18 cellular contexts compared by ENCODE assay signal in the genomic region with DNA sequence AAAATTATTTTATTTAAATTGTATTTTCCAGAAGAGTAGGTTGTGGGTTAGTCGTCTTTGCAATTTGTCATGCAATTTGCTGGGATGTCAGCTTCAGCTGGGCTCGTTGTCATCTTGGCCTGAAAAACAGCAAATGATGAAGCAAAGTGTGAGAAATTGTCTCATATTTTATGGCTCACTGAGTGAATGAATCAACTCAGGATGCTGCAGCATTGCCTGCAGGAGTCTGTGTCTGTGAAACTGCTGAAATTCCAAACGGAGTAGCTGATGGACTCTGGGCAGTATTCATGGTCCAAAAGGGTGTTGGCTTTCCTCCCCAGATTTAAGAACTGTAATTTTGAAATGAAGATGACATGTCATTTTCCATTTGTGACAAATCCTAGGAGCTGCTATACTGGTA. TPM values are rescaled to one million over a fixed set of nuclear protein-coding genes. Genes with fewer than 3 reads are reported as not detected.
DNase-seq lines count a peak whose midpoint lies in the region; ATAC-seq and TF ChIP-seq lines count a peak whose summit lies in the region.
"Had no signal": no experiment of that assay in that cellular context is flagged by ENCODE, and none has a peak within 500 bp of the region (broad histone marks: within the 10 kb centered on the region; RNA-seq: fewer than 3 reads in every experiment).

No MANE protein-coding gene starts in this region.

- intact Hi-C loops in OCI-LY7 (cut with micrococcal nuclease; ENCODE audit: unreplicated experiment) = no loop called here

- POLR2A ChIA-PET in SK-N-SH (lab: Yijun Ruan, JAX) (no interaction called here), OCI-LY7 (lab: Charles Lee) (no interaction called here)

- H3K27me3 ChIP-seq in SK-N-SH (ENCODE audit: insufficient read depth) = peaks cover 15% of the 10 kb centered on the region; the same call in 1 of the 2 replicates
- no peaks in the 10 kb centered on the region for H3K27me3 ChIP-seq in skeletal muscle satellite cell (ENCODE audit: control insufficient read depth, insufficient read depth, low read length)
- H3K27me3 ChIP-seq: body of pancreas, SJSA1 had no signal

- ATAC-seq in SK-N-SH treated with all-trans-retinoic acid at 6 μM for 48 hours = 0 out of 3 replicates have a peak, but pooled peaks have one; percentile 34
- no peak for ATAC-seq in GM19395 (IDR thresholded peaks at IDR 0.05; ENCODE audit: unreplicated experiment)
- no peak for ATAC-seq in HG02973 (IDR thresholded peaks at IDR 0.05; ENCODE audit: unreplicated experiment)
- ATAC-seq: body of pancreas, GM23338, HepG2 had no signal

- no peaks in the 10 kb centered on the region; a peak in 1 of 4 replicates for H3K4me1 ChIP-seq in SK-N-SH (ENCODE audit: control insufficient read depth in 1 of 2, insufficient read depth in 2 of 2, low read depth in 1 of 2, low read length in 1 of 2)
- peaks cover 34% of the 10 kb centered on the region for H3K4me1 ChIP-seq in skeletal muscle satellite cell (ENCODE audit: control insufficient read depth, insufficient read depth, low read length)
- H3K4me1 ChIP-seq in OCI-LY7 (ENCODE audit: insufficient read depth, low read length, poor library complexity, severe bottlenecking) = no peaks in the 10 kb centered on the region

- H3K9me3 ChIP-seq in SK-N-SH (no peaks in the 10 kb centered on the region), skeletal muscle satellite cell (replicated peaks; ENCODE audit: low read length) (no peaks in the 10 kb centered on the region), OCI-LY7 (ENCODE audit: low read length) (no peaks in the 10 kb centered on the region)
- H3K9me3 ChIP-seq: body of pancreas, SJSA1 had no signal

- H3K79me2 ChIP-seq in SK-N-SH (ENCODE audit: insufficient read depth) (no peaks in the 10 kb centered on the region), OCI-LY7 (ENCODE audit: insufficient read depth, low read depth, low read length) (no peaks in the 10 kb centered on the region)

- TF ChIP-seq CTCF in SK-N-SH (IDR thresholded peaks at IDR 0.05) (no peak), foreskin fibroblast (IDR thresholded peaks at IDR 0.05; ENCODE audit: low read depth, low read length) (no peak), OCI-LY7 (conservative IDR thresholded peaks at IDR 0.05; ENCODE audit: low read length) (no peak)

- H3K9ac ChIP-seq in SK-N-SH = no peak overlapping the region
- peak overlapping the region; percentile 4 for H3K9ac ChIP-seq in skeletal muscle satellite cell (ENCODE audit: low read depth, low read length)

- no peak overlapping the region for H2AFZ ChIP-seq in SK-N-SH (ENCODE audit: low read depth)
- no peak overlapping the region for H2AFZ ChIP-seq in OCI-LY7 (ENCODE audit: low read length)
- H2AFZ ChIP-seq: GM23338 had no signal

- H3K36me3 ChIP-seq in SK-N-SH (replicated peaks in 1 of 2; ENCODE audit: control insufficient read depth in 1 of 2, insufficient read depth in 2 of 2, low read length in 1 of 2) (no peaks in the 10 kb centered on the region), skeletal muscle satellite cell (ENCODE audit: insufficient read depth, low read length) (no peaks in the 10 kb centered on the region), OCI-LY7 (ENCODE audit: insufficient read depth, low read length) (no peaks in the 10 kb centered on the region)
- H3K36me3 ChIP-seq: SJSA1 had no signal

- H4K20me1 ChIP-seq in SK-N-SH (ENCODE audit: insufficient read depth) (no peaks in the 10 kb centered on the region), OCI-LY7 (ENCODE audit: insufficient read depth, low read length) (no peaks in the 10 kb centered on the region)

- H3K27ac ChIP-seq in SK-N-SH (ENCODE audit: low read depth in 2 of 2, low read length in 1 of 2) = no peak overlapping the region
- H3K27ac ChIP-seq in OCI-LY7 (ENCODE audit: low read depth, low read length, poor library complexity, severe bottlenecking) = no peak overlapping the region
- H3K27ac ChIP-seq: SJSA1 had no signal

- no peak for DNase-seq in SK-N-SH
- peak; percentile 64 for DNase-seq in amniotic epithelial cell (ENCODE audit: low read depth)
- peak; percentile 55 to 77 for DNase-seq in foreskin fibroblast
- no peak for DNase-seq in OCI-LY7 (ENCODE audit: low spot score)
- DNase-seq: 8988T; activated gamma-delta T cell; body of pancreas; CD8-positive, alpha-beta memory T cell; effector CD4-positive, alpha-beta T cell; NCI-H1092 treated with DMSO at 0.1 percent for 48 hours; stimulated activated CD4-positive, alpha-beta T cell treated with anti-CD3 and anti-CD28 coated beads, Interleukin-4, amount 100 ng/mL, for 24 hours had no signal

- H3K4me3 ChIP-seq in SK-N-SH (ENCODE audit: low read depth in 2 of 2, low read length in 1 of 2) (no peak overlapping the region), foreskin fibroblast (ENCODE audit: low read depth in 1 of 2, low read length in 2 of 2) (no peak overlapping the region), skeletal muscle satellite cell (ENCODE audit: low read length) (no peak overlapping the region), OCI-LY7 (ENCODE audit: low read depth, low read length, poor library complexity, severe bottlenecking) (no peak overlapping the region)
- H3K4me3 ChIP-seq: body of pancreas, GM23338, SJSA1 had no signal

- 7% methylated on average over 3 of the region's 3 CpGs for WGBS in SK-N-SH (ENCODE audit: low lambda C conversion rate)

- no peak for TF ChIP-seq RAD21 in SK-N-SH (IDR thresholded peaks at IDR 0.05; ENCODE audit: low read length)

- H3K9me2 ChIP-seq in SK-N-SH (no peaks in the 10 kb centered on the region), OCI-LY7 (ENCODE audit: insufficient read depth, low read length) (no peaks in the 10 kb centered on the region)

- H3K4me2 ChIP-seq in SK-N-SH (no peak overlapping the region), skeletal muscle satellite cell (ENCODE audit: low read length) (no peak overlapping the region), OCI-LY7 (ENCODE audit: low read length) (no peak overlapping the region)
- H3K4me2 ChIP-seq: GM23338 had no signal

- BruUV-seq in OCI-LY7 (replicated peaks; lab: Mats Ljungman, UMichigan) = no TSS peak

- CTCF ChIA-PET in SK-N-SH (lab: Yijun Ruan, JAX) (no interaction called here), OCI-LY7 (lab: Charles Lee; ENCODE audit: unreplicated experiment) (no interaction called here)

- H3F3A ChIP-seq in SK-N-SH (replicated peaks; ENCODE audit: insufficient read depth) = peaks cover 8% of the 10 kb centered on the region

- no peak for TF ChIP-seq EP300 in SK-N-SH (IDR thresholded peaks at IDR 0.05; ENCODE audit: borderline replicate concordance in 1 of 2, low read depth in 1 of 2, low read length in 1 of 2)

TF ChIP-seq in SK-N-SH treated with all-trans-retinoic acid at 6 μM for 48 hours, 23 proteins besides CTCF, POLR2A, EP300 and RAD21:
- no peak for TF ChIP-seq ZNF70 (CRISPR knock-in tag; IDR thresholded peaks at IDR 0.05)

TF ChIP-seq in SK-N-SH, 30 proteins besides CTCF, POLR2A, EP300 and RAD21 (continues in another document):
- TF ChIP-seq SIN3A (IDR thresholded peaks at IDR 0.05; ENCODE audit: borderline replicate concordance, low read depth, low read length) (no peak), EZH2phosphoT487 (IDR thresholded peaks at IDR 0.05; ENCODE audit: borderline replicate concordance, low read depth) (no peak), NFIC (IDR thresholded peaks at IDR 0.05; ENCODE audit: borderline replicate concordance) (no peak), RFX5 (IDR thresholded peaks at IDR 0.05; ENCODE audit: low read length) (no peak), TCF12 (IDR thresholded peaks at IDR 0.05) (no peak), POLR2AphosphoS5 (IDR thresholded peaks at IDR 0.05; ENCODE audit: low read depth, low read length) (no peak), ELF1 (IDR thresholded peaks at IDR 0.05) (no peak), FOXJ3 (CRISPR knock-in tag; IDR thresholded peaks at IDR 0.05) (no peak)
- TF ChIP-seq, protein P1, sequence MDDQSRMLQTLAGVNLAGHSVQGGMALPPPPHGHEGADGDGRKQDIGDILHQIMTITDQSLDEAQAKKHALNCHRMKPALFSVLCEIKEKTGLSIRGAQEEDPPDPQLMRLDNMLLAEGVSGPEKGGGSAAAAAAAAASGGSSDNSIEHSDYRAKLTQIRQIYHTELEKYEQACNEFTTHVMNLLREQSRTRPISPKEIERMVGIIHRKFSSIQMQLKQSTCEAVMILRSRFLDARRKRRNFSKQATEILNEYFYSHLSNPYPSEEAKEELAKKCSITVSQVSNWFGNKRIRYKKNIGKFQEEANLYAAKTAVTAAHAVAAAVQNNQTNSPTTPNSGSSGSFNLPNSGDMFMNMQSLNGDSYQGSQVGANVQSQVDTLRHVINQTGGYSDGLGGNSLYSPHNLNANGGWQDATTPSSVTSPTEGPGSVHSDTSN (IDR thresholded peaks at IDR 0.05) = no peak
- TF ChIP-seq, protein P2, sequence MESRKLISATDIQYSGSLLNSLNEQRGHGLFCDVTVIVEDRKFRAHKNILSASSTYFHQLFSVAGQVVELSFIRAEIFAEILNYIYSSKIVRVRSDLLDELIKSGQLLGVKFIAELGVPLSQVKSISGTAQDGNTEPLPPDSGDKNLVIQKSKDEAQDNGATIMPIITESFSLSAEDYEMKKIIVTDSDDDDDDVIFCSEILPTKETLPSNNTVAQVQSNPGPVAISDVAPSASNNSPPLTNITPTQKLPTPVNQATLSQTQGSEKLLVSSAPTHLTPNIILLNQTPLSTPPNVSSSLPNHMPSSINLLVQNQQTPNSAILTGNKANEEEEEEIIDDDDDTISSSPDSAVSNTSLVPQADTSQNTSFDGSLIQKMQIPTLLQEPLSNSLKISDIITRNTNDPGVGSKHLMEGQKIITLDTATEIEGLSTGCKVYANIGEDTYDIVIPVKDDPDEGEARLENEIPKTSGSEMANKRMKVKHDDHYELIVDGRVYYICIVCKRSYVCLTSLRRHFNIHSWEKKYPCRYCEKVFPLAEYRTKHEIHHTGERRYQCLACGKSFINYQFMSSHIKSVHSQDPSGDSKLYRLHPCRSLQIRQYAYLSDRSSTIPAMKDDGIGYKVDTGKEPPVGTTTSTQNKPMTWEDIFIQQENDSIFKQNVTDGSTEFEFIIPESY (IDR thresholded peaks at IDR 0.05; ENCODE audit: borderline replicate concordance, low read depth) = no peak

RNA-seq across cellular contexts. Expression of a gene that starts 37.2 kb away (rescaled TPM):
- polyA plus RNA-seq in SK-N-SH (2012; rRNA removed) = 6.0 and 7.7 TPM in 2 replicates
- 6.9 and 7.8 TPM in 2 replicates for polyA plus RNA-seq in SK-N-SH (2012; cell fraction: cytosol; rRNA removed)
- polyA plus RNA-seq in SK-N-SH (2012; cell fraction: nucleus; rRNA removed) = 5.1 and 15.7 TPM in 2 replicates
- total RNA-seq in skeletal muscle satellite cell (2012; rRNA removed) = 86.9 and 314 TPM in 2 replicates
- total RNA-seq in OCI-LY7 (2014; rRNA removed; shearing (Covaris generic)) = not detected in 2 replicates
- not detected in 2 replicates for total RNA-seq in OCI-LY7 (2022)
- total RNA-seq: GM23338 had no signal
- polyA plus RNA-seq: CD8-positive, alpha-beta memory T cell had no signal

RNA-seq across cellular contexts. Expression of a gene that starts 58.9 kb away (rescaled TPM):
- polyA plus RNA-seq in SK-N-SH (2012; rRNA removed) = 0.02 and 0.03 TPM in 2 replicates
- polyA plus RNA-seq in SK-N-SH (2012; cell fraction: cytosol; rRNA removed) = 0.03 TPM in 2 replicates
- 0.04 and 0.17 TPM in 2 replicates for polyA plus RNA-seq in SK-N-SH (2012; cell fraction: nucleus; rRNA removed)
- 7.4 and 43.5 TPM in 2 replicates for total RNA-seq in skeletal muscle satellite cell (2012; rRNA removed)
- total RNA-seq in OCI-LY7 (2014; rRNA removed; shearing (Covaris generic)) = not detected in 2 replicates
- not detected in 2 replicates for total RNA-seq in OCI-LY7 (2022)
- total RNA-seq: CD8-positive, alpha-beta memory T cell; HepG2; SJSA1 had no signal
- polyA plus RNA-seq: CD8-positive, alpha-beta memory T cell; HepG2 had no signal

Comparison
In these comparisons a context has a peak if more than half of its experiments do, and no peak if none do; other contexts are left out.
1. DNase-seq: peak in amniotic epithelial cell (single experiment) and foreskin fibroblast (2 of 2); none in SK-N-SH (single experiment) and OCI-LY7 (single experiment).